25 cellular contexts compared by ENCODE assay signal in genomic region chr20:7410150-7410549, GRCh38.
A peak's percentile ranks its signal among the peaks of the same experiment; 100 is the strongest.
DNase-seq lines count a peak whose midpoint lies in the region; ATAC-seq, FAIRE-seq and TF ChIP-seq lines count a peak whose summit lies in the region.
"Had no signal": no experiment of that assay in that cellular context is flagged by ENCODE, and none has a peak within 500 bp of the region (broad histone marks: within the 10 kb centered on the region; RNA-seq: fewer than 3 reads in every experiment).

No MANE protein-coding gene starts in this region.

- H3K27ac Mint-ChIP-seq in neural progenitor cell, result no peak overlapping the region
- H3K27ac Mint-ChIP-seq: CD4-positive, CD25-positive, alpha-beta regulatory T cell had no signal

- no peak overlapping the region for H2AFZ ChIP-seq in HepG2 (ENCODE audit: low read length)
- H2AFZ ChIP-seq in neural progenitor cell (replicated peaks), result peak overlapping the region; percentile 45
- no peak overlapping the region for H2AFZ ChIP-seq in PC-9

- TF ChIP-seq POLR2A in HepG2 (IDR thresholded peaks at IDR 0.05; ENCODE audit: insufficient read depth in 1 of 2, low read depth in 2 of 2, low read length in 2 of 2), result no peak
- TF ChIP-seq POLR2A in right lobe of liver (IDR thresholded peaks at IDR 0.05), result no peak

- H3K9me3 Mint-ChIP-seq in neural progenitor cell, result no peaks in the 10 kb centered on the region

- POLR2A ChIA-PET in HepG2 (lab: Yijun Ruan, JAX), result no interaction called here
- POLR2A ChIA-PET in PC-9 (lab: Charles Lee; ENCODE audit: unreplicated experiment), result no interaction called here

- TF ChIP-seq EP300 in HepG2 (IDR thresholded peaks at IDR 0.05; ENCODE audit: low read depth in 2 of 2, low read length in 2 of 2) (no peak), HepG2 (CRISPR knock-in tag; IDR thresholded peaks at IDR 0.05; ENCODE audit: borderline replicate concordance) (no peak)

- H3K9me2 ChIP-seq in PC-9 (ENCODE audit: insufficient read depth), result no peaks in the 10 kb centered on the region
- H3K9me2 ChIP-seq: SK-N-SH had no signal

- H3K79me2 ChIP-seq in HepG2 (ENCODE audit: insufficient read depth, low read length), result no peaks in the 10 kb centered on the region
- H3K79me2 ChIP-seq in neural progenitor cell (ENCODE audit: low read depth), result no peaks in the 10 kb centered on the region
- no peaks in the 10 kb centered on the region for H3K79me2 ChIP-seq in PC-9 (ENCODE audit: low read depth)

- no peaks in the 10 kb centered on the region for H3K36me3 Mint-ChIP-seq in neural progenitor cell
- H3K36me3 Mint-ChIP-seq: CD4-positive, CD25-positive, alpha-beta regulatory T cell had no signal

- H3K9me3 ChIP-seq in HepG2 (ENCODE audit: low read length) (no peaks in the 10 kb centered on the region), right lobe of liver (no peaks in the 10 kb centered on the region), neural progenitor cell (ENCODE audit: low read depth) (no peaks in the 10 kb centered on the region), PC-9 (ENCODE audit: insufficient read depth, low read depth) (no peaks in the 10 kb centered on the region; the same call in 1 of the 2 replicates)
- no peaks in the 10 kb centered on the region for H3K9me3 ChIP-seq in effector memory CD4-positive, alpha-beta T cell (ENCODE audit: control insufficient read depth, low read length)
- H3K9me3 ChIP-seq: BLaER1, SK-N-SH had no signal

- H4K20me1 ChIP-seq in HepG2 (ENCODE audit: insufficient read depth, low read length) (no peaks in the 10 kb centered on the region), neural progenitor cell (ENCODE audit: low read depth) (no peaks in the 10 kb centered on the region), PC-9 (ENCODE audit: insufficient read depth) (no peaks in the 10 kb centered on the region)
- H4K20me1 ChIP-seq: BLaER1 had no signal

- H3K27ac ChIP-seq in HepG2 (ENCODE audit: extremely low read length, insufficient read depth, low read length) (no peak overlapping the region), right lobe of liver (no peak overlapping the region), neural progenitor cell (no peak overlapping the region), PC-9 (no peak overlapping the region)
- no peak overlapping the region for H3K27ac ChIP-seq in effector memory CD4-positive, alpha-beta T cell (ENCODE audit: insufficient read depth, low read length, poor library complexity, severe bottlenecking)
- H3K27ac ChIP-seq: BLaER1, HL-60, RWPE1 had no signal

- ATAC-seq in HepG2, result no peak
- ATAC-seq in right lobe of liver, result no peak
- ATAC-seq: Panc1 had no signal

- H3K27me3 Mint-ChIP-seq in neural progenitor cell (ENCODE audit: insufficient read depth, low read depth), result no peaks in the 10 kb centered on the region
- H3K27me3 Mint-ChIP-seq: CD4-positive, CD25-positive, alpha-beta regulatory T cell had no signal

- H3K27me3 ChIP-seq in HepG2 (ENCODE audit: control insufficient read depth in 1 of 2, insufficient read depth in 2 of 2, low read length in 2 of 2) (no peaks in the 10 kb centered on the region), right lobe of liver (no peaks in the 10 kb centered on the region), neural progenitor cell (no peaks in the 10 kb centered on the region), PC-9 (ENCODE audit: insufficient read depth, low read depth) (no peaks in the 10 kb centered on the region)
- H3K27me3 ChIP-seq in effector memory CD4-positive, alpha-beta T cell (replicated peaks; ENCODE audit: control insufficient read depth, insufficient read depth, low read length, poor library complexity, severe bottlenecking), result no peaks in the 10 kb centered on the region
- H3K27me3 ChIP-seq: BLaER1 had no signal

- FAIRE-seq in HepG2 (lab: Jason Lieb, UNC), result peak; percentile 44
- FAIRE-seq: GM18507, H54 had no signal

- 21% methylated on average over 3 of the region's 3 CpGs for WGBS in HepG2 (ENCODE audit: low lambda C conversion rate)
- 76% methylated on average over 3 of the region's 3 CpGs for WGBS in right lobe of liver (ENCODE audit: insufficient coverage, low coverage, low lambda C conversion rate, missing lambda C conversion rate)

- CTCF ChIA-PET in HepG2 (lab: Yijun Ruan, JAX; ENCODE audit: low intra/inter-chr PET ratio, low total read pairs), result no interaction called here
- CTCF ChIA-PET in PC-9 (lab: Charles Lee), result no interaction called here

- H3K4me3 Mint-ChIP-seq in neural progenitor cell, result no peak overlapping the region
- H3K4me3 Mint-ChIP-seq: CD4-positive, CD25-positive, alpha-beta regulatory T cell had no signal

- no peaks in the 10 kb centered on the region for H3K4me1 ChIP-seq in HepG2 (ENCODE audit: insufficient read depth, low read length)
- H3K4me1 ChIP-seq in right lobe of liver, result no peaks in the 10 kb centered on the region
- H3K4me1 ChIP-seq in neural progenitor cell, result no peaks in the 10 kb centered on the region
- H3K4me1 ChIP-seq in effector memory CD4-positive, alpha-beta T cell (ENCODE audit: control insufficient read depth, insufficient read depth, low read length, poor library complexity, severe bottlenecking), result no peaks in the 10 kb centered on the region
- H3K4me1 ChIP-seq in PC-9 (replicated peaks; ENCODE audit: insufficient read depth), result no peaks in the 10 kb centered on the region

- in situ Hi-C loops in HepG2 (cut with HindIII; ENCODE audit: extremely low pct_ligation_motif_present, low pct_unique_long_range_greater_than_20kb), result no loop called here

- H3K4me3 ChIP-seq in HepG2 (replicated peaks in 1 of 3; ENCODE audit: insufficient read depth in 1 of 3, low read depth in 2 of 3, low read length in 3 of 3), result no peak overlapping the region
- H3K4me3 ChIP-seq in right lobe of liver, result no peak overlapping the region
- no peak overlapping the region for H3K4me3 ChIP-seq in choroid plexus epithelial cell (ENCODE audit: low read depth, low read length)
- H3K4me3 ChIP-seq in neural progenitor cell, result no peak overlapping the region
- H3K4me3 ChIP-seq in effector memory CD4-positive, alpha-beta T cell (ENCODE audit: insufficient read depth, low read depth, low read length, poor library complexity, severe bottlenecking), result no peak overlapping the region
- no peak overlapping the region for H3K4me3 ChIP-seq in PC-9
- H3K4me3 ChIP-seq: BLaER1 had no signal

- no peak for TF ChIP-seq RAD21 in HepG2 (CRISPR knock-in tag; IDR thresholded peaks at IDR 0.05)

- intact Hi-C loops in HepG2 (cut with micrococcal nuclease; ENCODE audit: unreplicated experiment), result no loop called here
- intact Hi-C loops in right lobe of liver (cut with DNase I), result no loop called here
- intact Hi-C loops in PC-9 (cut with micrococcal nuclease; ENCODE audit: unreplicated experiment), result no loop called here

- BruUV-seq in HepG2 (replicated peaks; lab: Mats Ljungman, UMichigan), result no TSS peak
- BruUV-seq in PC-9 (replicated peaks; lab: Mats Ljungman, UMichigan), result no TSS peak

- TF ChIP-seq CTCF in HepG2 (CRISPR knock-in tag; IDR thresholded peaks at IDR 0.05) (no peak), right lobe of liver (IDR thresholded peaks at IDR 0.05) (no peak), choroid plexus epithelial cell (conservative IDR thresholded peaks at IDR 0.05; ENCODE audit: low read depth, low read length) (no peak), neural progenitor cell (IDR thresholded peaks at IDR 0.05) (no peak), PC-9 (conservative IDR thresholded peaks at IDR 0.05) (no peak)

- H3K4me2 ChIP-seq in HepG2 (ENCODE audit: low read depth, low read length) (no peak overlapping the region), neural progenitor cell (no peak overlapping the region), PC-9 (no peak overlapping the region)
- H3K4me2 ChIP-seq: BLaER1, SK-N-SH had no signal

- peaks cover 30% of the 10 kb centered on the region for H3K4me1 Mint-ChIP-seq in neural progenitor cell
- H3K4me1 Mint-ChIP-seq: CD4-positive, CD25-positive, alpha-beta regulatory T cell had no signal

- H3F3A ChIP-seq in neural progenitor cell (ENCODE audit: low read depth), result no peaks in the 10 kb centered on the region
- H3F3A ChIP-seq in PC-9 (ENCODE audit: insufficient read depth, low read depth), result no peaks in the 10 kb centered on the region

- H3K9ac ChIP-seq in HepG2 (ENCODE audit: insufficient read depth, low read depth, low read length), result no peak overlapping the region
- H3K9ac ChIP-seq in neural progenitor cell, result no peak overlapping the region
- H3K9ac ChIP-seq: BLaER1, SK-N-SH had no signal

- no peak for DNase-seq in HepG2 (ENCODE audit: low spot score)
- no peak for DNase-seq in right lobe of liver
- peak; percentile 3 for DNase-seq in choroid plexus epithelial cell (ENCODE audit: low read depth)
- no peak for DNase-seq in neural progenitor cell (ENCODE audit: low spot score)
- DNase-seq in effector memory CD4-positive, alpha-beta T cell, result no peak
- no peak for DNase-seq in PC-9
- DNase-seq in EL, result no peak
- DNase-seq: 8988T; CD4-positive, CD25-positive, alpha-beta regulatory T cell; DMS153; DND-41; NCI-H1092 treated with DMSO at 0.1 percent for 48 hours; NCI-H1436; NCI-H187; NCI-H2081 treated with DMSO at 0.1 percent for 48 hours; NCI-H2171 treated with DMSO at 0.1 percent for 48 hours; NCI-H524 treated with DMSO at 0.1 percent for 48 hours; NCI-H82; SK-N-SH had no signal

- H3K36me3 ChIP-seq in HepG2 (replicated peaks in 1 of 2; ENCODE audit: control insufficient read depth in 1 of 2, insufficient read depth in 2 of 2, low read length in 2 of 2) (no peaks in the 10 kb centered on the region), right lobe of liver (no peaks in the 10 kb centered on the region), neural progenitor cell (no peaks in the 10 kb centered on the region), PC-9 (ENCODE audit: low read depth) (no peaks in the 10 kb centered on the region)
- no peaks in the 10 kb centered on the region for H3K36me3 ChIP-seq in effector memory CD4-positive, alpha-beta T cell (ENCODE audit: control insufficient read depth, insufficient read depth, low read length)
- H3K36me3 ChIP-seq: BLaER1 had no signal

TF ChIP-seq in HepG2, 621 proteins besides CTCF, POLR2A, EP300 and RAD21:
- TF ChIP-seq AGO2 (optimal IDR thresholded peaks at IDR 0.05; ENCODE audit: low read depth, low read length) (no peak), CEBPB (IDR thresholded peaks at IDR 0.05; ENCODE audit: borderline replicate concordance, low read depth, low read length) (no peak), RBFOX2 (IDR thresholded peaks at IDR 0.05; ENCODE audit: low read depth, low read length) (no peak), SRSF4 (IDR thresholded peaks at IDR 0.05; ENCODE audit: low read depth, low read length, poor library complexity, severe bottlenecking) (no peak), NCOA2 (CRISPR knock-in tag; IDR thresholded peaks at IDR 0.05) (no peak), JUND (CRISPR knock-in tag; IDR thresholded peaks at IDR 0.05) (no peak)
- TF ChIP-seq, protein P1, sequence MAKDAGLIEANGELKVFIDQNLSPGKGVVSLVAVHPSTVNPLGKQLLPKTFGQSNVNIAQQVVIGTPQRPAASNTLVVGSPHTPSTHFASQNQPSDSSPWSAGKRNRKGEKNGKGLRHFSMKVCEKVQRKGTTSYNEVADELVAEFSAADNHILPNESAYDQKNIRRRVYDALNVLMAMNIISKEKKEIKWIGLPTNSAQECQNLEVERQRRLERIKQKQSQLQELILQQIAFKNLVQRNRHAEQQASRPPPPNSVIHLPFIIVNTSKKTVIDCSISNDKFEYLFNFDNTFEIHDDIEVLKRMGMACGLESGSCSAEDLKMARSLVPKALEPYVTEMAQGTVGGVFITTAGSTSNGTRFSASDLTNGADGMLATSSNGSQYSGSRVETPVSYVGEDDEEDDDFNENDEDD (CRISPR knock-in tag; IDR thresholded peaks at IDR 0.05; ENCODE audit: borderline replicate concordance), result no peak
